11 cellular contexts compared by ENCODE assay signal in the genomic region with DNA sequence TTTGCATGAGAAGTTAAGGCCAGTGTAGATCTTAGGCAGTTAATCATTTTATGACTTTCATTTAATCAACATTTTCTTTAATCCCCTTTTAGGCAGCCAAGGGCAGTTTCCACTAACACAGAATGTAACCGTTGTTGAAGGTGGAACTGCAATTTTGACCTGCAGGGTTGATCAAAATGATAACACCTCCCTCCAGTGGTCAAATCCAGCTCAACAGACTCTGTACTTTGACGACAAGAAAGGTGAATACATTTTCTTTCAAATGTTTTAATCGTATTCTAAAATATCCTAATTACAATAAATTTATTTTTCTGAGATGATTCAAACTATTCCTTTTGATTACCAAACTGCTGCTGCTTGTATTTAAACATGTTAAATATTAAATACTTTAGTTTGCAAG.
DNase-seq lines count a peak whose midpoint lies in the region; ATAC-seq, FAIRE-seq and TF ChIP-seq lines count a peak whose summit lies in the region.
"Had no signal": no experiment of that assay in that cellular context is flagged by ENCODE, and none has a peak within 500 bp of the region (broad histone marks: within the 10 kb centered on the region; RNA-seq: fewer than 3 reads in every experiment).

No MANE protein-coding gene starts in this region.

- intact Hi-C loops in PC-9 (cut with micrococcal nuclease; ENCODE audit: unreplicated experiment) = loop anchor here (5.0 kb wide), 1 partner anchor 500 kb away; no protein-coding TSS in a partner anchor
- intact Hi-C loops in activated T-helper 1 cell treated with anti-CD3 and anti-CD28 coated beads, Interleukin-12 subunit alpha, Interleukin-12 subunit beta, Interleukin-2, Interleukin-4 antibody, amounts not matched to agents 30 ng/mL and 10 ng/mL and 1 ng/mL, durations not matched to agents 14 hours and 24 hours and 36 hours (cut with micrococcal nuclease) = no loop called here

- no peak for TF ChIP-seq POLR2A in A549 (IDR thresholded peaks at IDR 0.05; ENCODE audit: low read length)
- TF ChIP-seq POLR2A in Peyer's patch (IDR thresholded peaks at IDR 0.05) = no peak

- POLR2A ChIA-PET in A549 (lab: Yijun Ruan, JAX) = no interaction called here
- POLR2A ChIA-PET in PC-9 (lab: Charles Lee; ENCODE audit: unreplicated experiment) = no interaction called here

- no peaks in the 10 kb centered on the region for H3K36me3 ChIP-seq in PC-9 (ENCODE audit: low read depth)
- no peaks in the 10 kb centered on the region for H3K36me3 ChIP-seq in Peyer's patch

- peak; percentile 14 to 39 for DNase-seq in A549 (ENCODE audit: low read depth in 1 of 2, low spot score in 1 of 2)
- DNase-seq in HFFc6 = no peak
- no peak for DNase-seq in PC-9
- DNase-seq in foreskin keratinocyte = peak in 1 of 2 donors; percentile 11
- no peak for DNase-seq in hippocampal formation (lab: John Stamatoyannopoulos, UW)
- no peak for DNase-seq in Peyer's patch
- DNase-seq in activated T-helper 1 cell treated with anti-CD3 and anti-CD28 coated beads, Interleukin-12 subunit alpha, Interleukin-12 subunit beta, Interleukin-2, Interleukin-4 antibody, amounts not matched to agents 30 ng/mL and 10 ng/mL and 1 ng/mL, durations not matched to agents 14 hours and 24 hours and 36 hours (ENCODE audit: low spot score) = no peak
- DNase-seq in OCI-M2 (lab: John Stamatoyannopoulos, UW; ENCODE audit: unreplicated experiment) = no peak
- DNase-seq: DMS79; effector memory CD8-positive, alpha-beta T cell; stimulated activated CD4-positive, alpha-beta T cell treated with anti-CD3 and anti-CD28 coated beads, Interleukin-4, amount 100 ng/mL, for 1 hour had no signal

- TF ChIP-seq CTCF in A549 (IDR thresholded peaks at IDR 0.05) = peak; percentile 43
- peak; percentile 9; the same call in 1 of the 2 replicates for TF ChIP-seq CTCF in HFFc6 (IDR thresholded peaks at IDR 0.05)
- TF ChIP-seq CTCF in PC-9 (conservative IDR thresholded peaks at IDR 0.05) = peak; percentile 45; the same call in 1 of the 2 replicates
- TF ChIP-seq CTCF in foreskin keratinocyte (conservative IDR thresholded peaks at IDR 0.05) = peak; percentile 49
- TF ChIP-seq CTCF in Peyer's patch (IDR thresholded peaks at IDR 0.05) = no peak

- H3K4me2 ChIP-seq in A549 = no peak overlapping the region
- no peak overlapping the region for H3K4me2 ChIP-seq in PC-9

- H4K20me1 ChIP-seq in PC-9 (ENCODE audit: insufficient read depth) = no peaks in the 10 kb centered on the region

- WGBS in A549 (ENCODE audit: missing lambda C conversion rate) = 3% methylated on average over 3 of the region's 3 CpGs

- TF ChIP-seq RAD21 in A549 (conservative IDR thresholded peaks at IDR 0.05 in 1 of 2, IDR thresholded peaks at IDR 0.05 in 1 of 2) = peak; percentile 53 to 54

- H3K9me3 ChIP-seq in A549 = no peaks in the 10 kb centered on the region
- H3K9me3 ChIP-seq in PC-9 (ENCODE audit: insufficient read depth, low read depth) = no peaks in the 10 kb centered on the region
- no peaks in the 10 kb centered on the region for H3K9me3 ChIP-seq in Peyer's patch

- H3K4me1 ChIP-seq in A549 (no peaks in the 10 kb centered on the region), PC-9 (replicated peaks; ENCODE audit: insufficient read depth) (no peaks in the 10 kb centered on the region), foreskin keratinocyte (no peaks in the 10 kb centered on the region), Peyer's patch (no peaks in the 10 kb centered on the region)

- H3K36me3 Mint-ChIP-seq in HFFc6 (ENCODE audit: low read depth) = no peaks in the 10 kb centered on the region
- no peaks in the 10 kb centered on the region for H3K36me3 Mint-ChIP-seq in activated T-helper 1 cell treated with anti-CD3 and anti-CD28 coated beads, Interleukin-12 subunit alpha, Interleukin-12 subunit beta, Interleukin-2, Interleukin-4 antibody, amounts not matched to agents 30 ng/mL and 10 ng/mL and 1 ng/mL, durations not matched to agents 14 hours and 24 hours and 36 hours (ENCODE audit: low read depth)

- no peaks in the 10 kb centered on the region for H3K4me1 Mint-ChIP-seq in HFFc6 (ENCODE audit: low read depth)
- no peaks in the 10 kb centered on the region for H3K4me1 Mint-ChIP-seq in activated T-helper 1 cell treated with anti-CD3 and anti-CD28 coated beads, Interleukin-12 subunit alpha, Interleukin-12 subunit beta, Interleukin-2, Interleukin-4 antibody, amounts not matched to agents 30 ng/mL and 10 ng/mL and 1 ng/mL, durations not matched to agents 14 hours and 24 hours and 36 hours (ENCODE audit: low read depth)

- ATAC-seq in A549 (peak in 1 of 2 experiments; percentile 64; a peak in 2 of 6 replicates), foreskin keratinocyte (no peak)
- ATAC-seq: effector memory CD8-positive, alpha-beta T cell had no signal

- H3K27me3 Mint-ChIP-seq in HFFc6 (ENCODE audit: insufficient read depth) = no peaks in the 10 kb centered on the region
- H3K27me3 Mint-ChIP-seq in activated T-helper 1 cell treated with anti-CD3 and anti-CD28 coated beads, Interleukin-12 subunit alpha, Interleukin-12 subunit beta, Interleukin-2, Interleukin-4 antibody, amounts not matched to agents 30 ng/mL and 10 ng/mL and 1 ng/mL, durations not matched to agents 14 hours and 24 hours and 36 hours (ENCODE audit: insufficient read depth) = no peaks in the 10 kb centered on the region
- H3K27me3 Mint-ChIP-seq: effector memory CD8-positive, alpha-beta T cell had no signal

- no TSS peak for BruUV-seq in PC-9 (replicated peaks; lab: Mats Ljungman, UMichigan)

- no peaks in the 10 kb centered on the region for H3K79me2 ChIP-seq in PC-9 (ENCODE audit: low read depth)

- peaks cover 38% of the 10 kb centered on the region for H3K9me3 Mint-ChIP-seq in HFFc6
- H3K9me3 Mint-ChIP-seq in activated T-helper 1 cell treated with anti-CD3 and anti-CD28 coated beads, Interleukin-12 subunit alpha, Interleukin-12 subunit beta, Interleukin-2, Interleukin-4 antibody, amounts not matched to agents 30 ng/mL and 10 ng/mL and 1 ng/mL, durations not matched to agents 14 hours and 24 hours and 36 hours = peaks cover 8% of the 10 kb centered on the region

- no peak overlapping the region for H3K4me3 Mint-ChIP-seq in HFFc6
- H3K4me3 Mint-ChIP-seq in activated T-helper 1 cell treated with anti-CD3 and anti-CD28 coated beads, Interleukin-12 subunit alpha, Interleukin-12 subunit beta, Interleukin-2, Interleukin-4 antibody, amounts not matched to agents 30 ng/mL and 10 ng/mL and 1 ng/mL, durations not matched to agents 14 hours and 24 hours and 36 hours = no peak overlapping the region
- H3K4me3 Mint-ChIP-seq: effector memory CD8-positive, alpha-beta T cell had no signal

- no peak overlapping the region for H2AFZ ChIP-seq in PC-9

- no peak for FAIRE-seq in A549 (lab: Jason Lieb, UNC)

- no peaks in the 10 kb centered on the region for H3F3A ChIP-seq in PC-9 (ENCODE audit: insufficient read depth, low read depth)

- CTCF ChIA-PET in A549 (lab: Yijun Ruan, JAX) = no interaction called here
- CTCF ChIA-PET in PC-9 (lab: Charles Lee) = interaction anchor here (0.6 kb wide), 1 partner anchor 420 kb away, joined by 3 read pairs; no protein-coding TSS in a partner anchor

- no peak overlapping the region for H3K27ac Mint-ChIP-seq in HFFc6
- no peak overlapping the region for H3K27ac Mint-ChIP-seq in activated T-helper 1 cell treated with anti-CD3 and anti-CD28 coated beads, Interleukin-12 subunit alpha, Interleukin-12 subunit beta, Interleukin-2, Interleukin-4 antibody, amounts not matched to agents 30 ng/mL and 10 ng/mL and 1 ng/mL, durations not matched to agents 14 hours and 24 hours and 36 hours
- H3K27ac Mint-ChIP-seq: effector memory CD8-positive, alpha-beta T cell had no signal

- no peak overlapping the region for H3K27ac ChIP-seq in A549
- H3K27ac ChIP-seq in PC-9 = no peak overlapping the region
- H3K27ac ChIP-seq in foreskin keratinocyte = no peak overlapping the region
- no peak overlapping the region for H3K27ac ChIP-seq in Peyer's patch

- no peaks in the 10 kb centered on the region for H3K9me2 ChIP-seq in PC-9 (ENCODE audit: insufficient read depth)

- H3K27me3 ChIP-seq in PC-9 (ENCODE audit: insufficient read depth, low read depth) (no peaks in the 10 kb centered on the region), foreskin keratinocyte (no peaks in the 10 kb centered on the region), Peyer's patch (no peaks in the 10 kb centered on the region)

- H3K4me3 ChIP-seq in A549 (no peak overlapping the region), PC-9 (no peak overlapping the region), Peyer's patch (no peak overlapping the region)

- no peak for TF ChIP-seq EP300 in A549 (IDR thresholded peaks at IDR 0.05)

TF ChIP-seq in A549, 52 proteins besides CTCF, POLR2A, EP300 and RAD21:
- TF ChIP-seq FOXS1 (CRISPR knock-in tag; IDR thresholded peaks at IDR 0.05) = no peak
- no peak for TF ChIP-seq CHD4 (IDR thresholded peaks at IDR 0.05; ENCODE audit: borderline replicate concordance)
- no peak for TF ChIP-seq RARB (CRISPR knock-in tag; IDR thresholded peaks at IDR 0.05)
- TF ChIP-seq SMC3 (IDR thresholded peaks at IDR 0.05) = peak; percentile 39; the same call in 2 of the 3 replicates

Comparison
In these comparisons a context has a peak if more than half of its experiments do, and no peak if none do; other contexts are left out.
1. DNase-seq: peak in A549 (2 of 2); none in HFFc6 (single experiment), PC-9 (0 of 2), hippocampal formation (0 of 2), Peyer's patch (0 of 3), activated T-helper 1 cell treated with anti-CD3 and anti-CD28 coated beads, Interleukin-12 subunit alpha, Interleukin-12 subunit beta, Interleukin-2, Interleukin-4 antibody, amounts not matched to agents 30 ng/mL and 10 ng/mL and 1 ng/mL, durations not matched to agents 14 hours and 24 hours and 36 hours (single experiment) and OCI-M2 (single experiment).
2. CTCF ChIP-seq: peak in A549 (single experiment), HFFc6 (single experiment), PC-9 (single experiment) and foreskin keratinocyte (single experiment); none in Peyer's patch (0 of 6).